Comparison of ENCODE assay signal across 12 cellular contexts in the genomic region with DNA sequence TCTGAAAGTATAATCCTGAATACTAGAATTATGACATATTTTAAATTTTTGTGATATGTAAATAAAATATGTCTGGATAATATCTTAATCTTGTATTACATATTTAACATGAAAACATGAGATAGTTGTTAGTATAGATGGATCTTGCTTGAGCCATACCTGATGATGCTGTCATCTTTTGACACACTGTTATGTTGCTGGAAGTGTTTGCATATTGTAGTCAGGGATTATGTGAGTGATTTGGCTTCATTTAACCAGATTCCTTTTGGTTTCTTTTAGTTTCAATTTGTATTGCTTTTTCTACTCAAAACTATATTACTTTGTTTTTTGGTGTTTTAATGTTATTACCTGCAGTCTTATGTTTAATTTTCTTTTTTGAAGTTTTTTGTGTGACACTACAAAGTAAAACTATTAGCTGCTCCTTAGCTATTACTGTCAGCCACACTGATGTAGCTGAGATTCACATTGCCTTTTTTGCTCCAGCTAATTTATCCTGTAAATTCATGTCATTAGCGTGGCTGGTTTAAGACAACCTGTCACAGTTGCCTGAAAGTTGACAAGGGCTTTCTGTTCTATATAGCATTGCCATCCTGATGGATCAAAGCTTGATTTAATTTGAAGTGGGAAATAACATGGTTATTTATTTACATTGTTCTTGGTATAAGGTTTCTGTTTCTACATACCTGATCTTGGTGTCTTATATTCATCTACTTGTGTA. TPM values are rescaled to one million over a fixed set of nuclear protein-coding genes. Genes with fewer than 3 reads are reported as not detected.
DNase-seq lines count a peak whose midpoint lies in the region; ATAC-seq and TF ChIP-seq lines count a peak whose summit lies in the region.
"Had no signal": no experiment of that assay in that cellular context is flagged by ENCODE, and none has a peak within 500 bp of the region (broad histone marks: within the 10 kb centered on the region; RNA-seq: fewer than 3 reads in every experiment).

No MANE protein-coding gene starts in this region.

- CTCF ChIA-PET in activated CD8-positive, alpha-beta T cell treated with anti-CD3 and anti-CD28 coated beads, Interleukin-2, amount 10 ng/mL, durations not matched to agents 7 days and 5 days (lab: Charles Lee) = interaction anchor here (0.6 to 3.5 kb wide), 5 partner anchors 22 to 903 kb away, joined by 3 to 19 read pairs (median 4); a partner anchor contains a TSS

- H3K27ac Mint-ChIP-seq in natural killer cell treated with Interleukin-12 subunit alpha and Interleukin-12 subunit beta and Interleukin-15 and Interleukin-18, amount 100 ng/mL, for 72 hours = peak overlapping the region; percentile 46 to 72
- H3K27ac Mint-ChIP-seq in activated CD8-positive, alpha-beta T cell treated with anti-CD3 and anti-CD28 coated beads, Interleukin-2, amount 10 ng/mL, durations not matched to agents 7 days and 5 days = no peak overlapping the region

- no peaks in the 10 kb centered on the region for H3K27me3 ChIP-seq in RWPE2 (ENCODE audit: insufficient read depth, poor library complexity, severe bottlenecking)
- H3K27me3 ChIP-seq: esophagus muscularis mucosa, pancreas had no signal

- no peaks in the 10 kb centered on the region for H3K9me3 ChIP-seq in RWPE2 (ENCODE audit: severe bottlenecking)
- H3K9me3 ChIP-seq: esophagus muscularis mucosa, pancreas had no signal

- peaks cover 37% of the 10 kb centered on the region in 2 donors for H3K4me1 Mint-ChIP-seq in natural killer cell treated with Interleukin-12 subunit alpha and Interleukin-12 subunit beta and Interleukin-15 and Interleukin-18, amount 100 ng/mL, for 72 hours (ENCODE audit: low read depth in 2 of 2)
- H3K4me1 Mint-ChIP-seq in activated CD8-positive, alpha-beta T cell treated with anti-CD3 and anti-CD28 coated beads, Interleukin-2, amount 10 ng/mL, durations not matched to agents 7 days and 5 days (ENCODE audit: low read depth) = peaks cover 15% of the 10 kb centered on the region

- no peaks in the 10 kb centered on the region for H3K9me3 Mint-ChIP-seq in natural killer cell treated with Interleukin-12 subunit alpha and Interleukin-12 subunit beta and Interleukin-15 and Interleukin-18, amount 100 ng/mL, for 72 hours
- H3K9me3 Mint-ChIP-seq in activated CD8-positive, alpha-beta T cell treated with anti-CD3 and anti-CD28 coated beads, Interleukin-2, amount 10 ng/mL, durations not matched to agents 7 days and 5 days (ENCODE audit: insufficient read depth) = no peaks in the 10 kb centered on the region

- H3K36me3 ChIP-seq in RWPE2 (ENCODE audit: low read depth) = peaks cover 22% of the 10 kb centered on the region
- H3K36me3 ChIP-seq: esophagus muscularis mucosa, pancreas had no signal

- DNase-seq in RWPE2 (ENCODE audit: low spot score) (no peak), GM03348 (ENCODE audit: low spot score) (no peak), cerebellum (ENCODE audit: low spot score) (no peak)
- no peak for DNase-seq in natural killer cell treated with Interleukin-12 subunit alpha and Interleukin-12 subunit beta and Interleukin-15 and Interleukin-18, amount 100 ng/mL, for 72 hours (ENCODE audit: low spot score)
- no peak for DNase-seq in activated CD8-positive, alpha-beta T cell treated with anti-CD3 and anti-CD28 coated beads, Interleukin-2, amount 10 ng/mL, durations not matched to agents 7 days and 5 days
- DNase-seq: NCI-H2029 treated with DMSO at 0.1 percent for 48 hours; pancreas; stimulated activated CD4-positive, alpha-beta T cell treated with anti-CD3 and anti-CD28 coated beads, Interleukin-2, amount 100 ng/mL, for 48 hours; substantia nigra had no signal

- H3K27ac ChIP-seq in RWPE2 (ENCODE audit: poor library complexity, severe bottlenecking) = no peak overlapping the region
- H3K27ac ChIP-seq: esophagus muscularis mucosa, pancreas had no signal

- H3K36me3 Mint-ChIP-seq in natural killer cell treated with Interleukin-12 subunit alpha and Interleukin-12 subunit beta and Interleukin-15 and Interleukin-18, amount 100 ng/mL, for 72 hours = peaks cover 5% of the 10 kb centered on the region
- peaks cover 23% of the 10 kb centered on the region for H3K36me3 Mint-ChIP-seq in activated CD8-positive, alpha-beta T cell treated with anti-CD3 and anti-CD28 coated beads, Interleukin-2, amount 10 ng/mL, durations not matched to agents 7 days and 5 days (ENCODE audit: low read depth)

- no peak overlapping the region for H3K4me3 ChIP-seq in RWPE2 (ENCODE audit: severe bottlenecking)
- H3K4me3 ChIP-seq: esophagus muscularis mucosa, pancreas had no signal

- no peak for TF ChIP-seq CTCF in RWPE2 (IDR thresholded peaks at IDR 0.05; ENCODE audit: poor library complexity, severe bottlenecking)

- ATAC-seq in GM18867 (IDR thresholded peaks at IDR 0.05; ENCODE audit: unreplicated experiment) = peak; percentile 67
- peak; percentile 50 for ATAC-seq in HG02763 (IDR thresholded peaks at IDR 0.05; ENCODE audit: unreplicated experiment)
- ATAC-seq in RWPE2 (ENCODE audit: low read depth) = peak; percentile 48; the same call in 1 of the 3 replicates
- ATAC-seq in natural killer cell treated with Interleukin-12 subunit alpha and Interleukin-12 subunit beta and Interleukin-15 and Interleukin-18, amount 100 ng/mL, for 72 hours = no peak
- no peak for ATAC-seq in activated CD8-positive, alpha-beta T cell treated with anti-CD3 and anti-CD28 coated beads, Interleukin-2, amount 10 ng/mL, durations not matched to agents 7 days and 5 days

- H3K27me3 Mint-ChIP-seq in natural killer cell treated with Interleukin-12 subunit alpha and Interleukin-12 subunit beta and Interleukin-15 and Interleukin-18, amount 100 ng/mL, for 72 hours = no peaks in the 10 kb centered on the region
- H3K27me3 Mint-ChIP-seq in activated CD8-positive, alpha-beta T cell treated with anti-CD3 and anti-CD28 coated beads, Interleukin-2, amount 10 ng/mL, durations not matched to agents 7 days and 5 days (ENCODE audit: low read depth) = no peaks in the 10 kb centered on the region

- no peak overlapping the region for H3K4me3 Mint-ChIP-seq in natural killer cell treated with Interleukin-12 subunit alpha and Interleukin-12 subunit beta and Interleukin-15 and Interleukin-18, amount 100 ng/mL, for 72 hours
- H3K4me3 Mint-ChIP-seq in activated CD8-positive, alpha-beta T cell treated with anti-CD3 and anti-CD28 coated beads, Interleukin-2, amount 10 ng/mL, durations not matched to agents 7 days and 5 days = no peak overlapping the region

- POLR2A ChIA-PET in activated CD8-positive, alpha-beta T cell treated with anti-CD3 and anti-CD28 coated beads, Interleukin-2, amount 10 ng/mL, durations not matched to agents 7 days and 5 days (lab: Charles Lee) = interaction anchor here (0.6 kb wide), 1 partner anchor 18 kb away, joined by 3 read pairs; no protein-coding TSS in a partner anchor

- peaks cover 10% of the 10 kb centered on the region for H3K4me1 ChIP-seq in RWPE2 (ENCODE audit: insufficient read depth, poor library complexity, severe bottlenecking)

RNA-seq across cellular contexts. Expression of a gene that starts 33.7 kb away (rescaled TPM):
- 10 to 100 TPM; 46.6 to 62.0 TPM for total RNA-seq in natural killer cell treated with Interleukin-12 subunit alpha and Interleukin-12 subunit beta and Interleukin-15 and Interleukin-18, amount 100 ng/mL, for 72 hours
- 24.9 TPM for total RNA-seq in cerebellum
- 10 to 100 TPM; 47.3 to 58.7 TPM for total RNA-seq in activated CD8-positive, alpha-beta T cell treated with anti-CD3 and anti-CD28 coated beads, Interleukin-2, amount 10 ng/mL, durations not matched to agents 7 days and 5 days

RNA-seq across cellular contexts. Expression of a gene that starts 59.4 kb away (rescaled TPM):
- 10 to 100 TPM; 53.0 to 62.3 TPM for total RNA-seq in natural killer cell treated with Interleukin-12 subunit alpha and Interleukin-12 subunit beta and Interleukin-15 and Interleukin-18, amount 100 ng/mL, for 72 hours
- total RNA-seq in cerebellum = 85.4 TPM
- 100 to 1,000 TPM; 107 to 113 TPM for total RNA-seq in activated CD8-positive, alpha-beta T cell treated with anti-CD3 and anti-CD28 coated beads, Interleukin-2, amount 10 ng/mL, durations not matched to agents 7 days and 5 days

Comparison
In these comparisons a context has a peak if more than half of its experiments do, and no peak if none do; other contexts are left out.
1. ATAC-seq: peak in GM18867 (single experiment), HG02763 (single experiment) and RWPE2 (single experiment); none in natural killer cell treated with Interleukin-12 subunit alpha and Interleukin-12 subunit beta and Interleukin-15 and Interleukin-18, amount 100 ng/mL, for 72 hours (0 of 2) and activated CD8-positive, alpha-beta T cell treated with anti-CD3 and anti-CD28 coated beads, Interleukin-2, amount 10 ng/mL, durations not matched to agents 7 days and 5 days (single experiment).